In the genomic region with DNA sequence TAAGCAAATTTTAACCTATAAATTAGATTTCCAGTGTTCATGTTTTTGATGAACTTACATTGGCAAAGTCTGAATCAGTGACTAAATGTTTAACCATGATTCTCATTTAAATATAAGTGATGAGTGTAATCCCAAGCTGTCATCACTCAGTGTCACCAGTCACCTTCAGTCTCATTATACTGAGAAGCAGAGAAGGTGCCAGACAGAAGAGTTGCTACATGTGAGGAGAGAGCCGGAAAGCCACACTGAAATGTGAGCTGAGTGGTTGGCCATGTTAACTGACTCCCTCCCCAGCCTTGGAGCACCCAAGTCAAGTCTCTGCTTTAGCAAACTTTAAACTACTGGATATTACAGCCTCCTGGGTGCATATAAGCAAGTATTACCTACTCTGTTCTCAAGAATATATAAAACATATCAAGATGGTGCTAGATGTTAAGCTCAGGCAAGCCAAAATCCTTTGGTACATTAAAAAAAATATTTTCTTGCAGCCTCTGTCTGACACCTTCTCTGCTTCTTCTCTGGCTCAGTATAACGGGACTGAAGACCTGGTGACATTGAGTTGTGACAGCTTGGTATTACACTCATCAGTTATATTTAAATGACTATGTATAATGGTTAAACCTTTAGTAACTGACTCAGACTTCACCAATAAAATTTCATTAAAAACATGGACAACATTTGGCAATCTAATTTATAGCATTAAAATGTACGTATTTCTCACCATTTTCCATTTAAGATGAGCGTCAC, we compare ENCODE assay signal across 1 cellular context.
TF ChIP-seq lines count a peak whose summit lies in the region.

No MANE protein-coding gene starts in this region.

TF ChIP-seq in IMR-90, 13 proteins besides CTCF, POLR2A, EP300 and RAD21:
- TF ChIP-seq FOS (IDR thresholded peaks at IDR 0.05; ENCODE audit: low read depth, low read length) (no peak), MAFK (IDR thresholded peaks at IDR 0.05; ENCODE audit: low read depth, low read length) (no peak), CEBPB (IDR thresholded peaks at IDR 0.05; ENCODE audit: low read depth, low read length) (no peak), MXI1 (IDR thresholded peaks at IDR 0.05; ENCODE audit: borderline replicate concordance, low read depth, low read length) (no peak)
- TF ChIP-seq, protein P1, sequence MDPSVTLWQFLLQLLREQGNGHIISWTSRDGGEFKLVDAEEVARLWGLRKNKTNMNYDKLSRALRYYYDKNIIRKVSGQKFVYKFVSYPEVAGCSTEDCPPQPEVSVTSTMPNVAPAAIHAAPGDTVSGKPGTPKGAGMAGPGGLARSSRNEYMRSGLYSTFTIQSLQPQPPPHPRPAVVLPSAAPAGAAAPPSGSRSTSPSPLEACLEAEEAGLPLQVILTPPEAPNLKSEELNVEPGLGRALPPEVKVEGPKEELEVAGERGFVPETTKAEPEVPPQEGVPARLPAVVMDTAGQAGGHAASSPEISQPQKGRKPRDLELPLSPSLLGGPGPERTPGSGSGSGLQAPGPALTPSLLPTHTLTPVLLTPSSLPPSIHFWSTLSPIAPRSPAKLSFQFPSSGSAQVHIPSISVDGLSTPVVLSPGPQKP (IDR thresholded peaks at IDR 0.05; ENCODE audit: borderline replicate concordance, low read depth, low read length): no peak
TF ChIP-seq in IMR-90: peak in this region for 0.
